Comparison of ENCODE assay signal across 7 cellular contexts in genomic region chr3:169813757-169814517, GRCh38. TPM values are rescaled to one million over a fixed set of nuclear protein-coding genes. Genes with fewer than 3 reads are reported as not detected.
DNase-seq lines count a peak whose midpoint lies in the region; ATAC-seq and TF ChIP-seq lines count a peak whose summit lies in the region.

No MANE protein-coding gene starts in this region.

- peaks cover 10% of the 10 kb centered on the region for H3K9me3 Mint-ChIP-seq in activated CD4-positive, alpha-beta memory T cell treated with anti-CD3 and anti-CD28 coated beads for 36 hours

- H3K14ac ChIP-seq in trophoblast cell (ENCODE audit: low read length), result no peak overlapping the region

- no peak overlapping the region for H3K9ac ChIP-seq in trophoblast cell (ENCODE audit: low read length)

- no peak overlapping the region for H3K18ac ChIP-seq in trophoblast cell (ENCODE audit: low read length)

- no peaks in the 10 kb centered on the region for H3K9me3 ChIP-seq in trophoblast cell (ENCODE audit: insufficient read depth, low read depth, low read length)

- H4K91ac ChIP-seq in trophoblast cell (ENCODE audit: low read depth, low read length), result no peak overlapping the region

- peak overlapping the region; percentile 3 for H3K4me3 ChIP-seq in epithelial cell of esophagus (ENCODE audit: low read length)
- no peak overlapping the region for H3K4me3 ChIP-seq in trophoblast cell (ENCODE audit: low read depth, low read length)

- H2AFZ ChIP-seq in trophoblast cell (ENCODE audit: insufficient read depth, low read length, poor library complexity), result no peak overlapping the region

- H2AK5ac ChIP-seq in trophoblast cell (ENCODE audit: low read length), result no peak overlapping the region

- no CpG with 5 or more reads among the region's 27 CpGs for whole genome bisulfite sequencing in trophoblast cell (ENCODE audit: extremely low coverage, insufficient coverage, insufficient read length)

- H3K27ac ChIP-seq in trophoblast cell (ENCODE audit: low read depth, low read length), result no peak overlapping the region

- H3K36me3 Mint-ChIP-seq in activated CD4-positive, alpha-beta memory T cell treated with anti-CD3 and anti-CD28 coated beads for 36 hours, result no peaks in the 10 kb centered on the region

- intact Hi-C loops in activated CD4-positive, alpha-beta memory T cell treated with anti-CD3 and anti-CD28 coated beads for 36 hours (cut with micrococcal nuclease), result loop anchor here (1.0 to 5.0 kb wide), 6 partner anchors 42 to 543 kb away; partner anchors contain the start of genes PHC3, SKIL and TERC
- intact Hi-C loops in posterior vena cava (cut with DNase I), result no loop called here

- CTCF ChIA-PET in activated CD4-positive, alpha-beta memory T cell treated with anti-CD3 and anti-CD28 coated beads for 36 hours (lab: Charles Lee), result interaction anchor here (0.7 to 0.9 kb wide), 2 partner anchors 49 to 153 kb away, joined by 3 to 5 read pairs; partner anchors contain the start of gene SEC62

- no peak overlapping the region for H3K23ac ChIP-seq in trophoblast cell (ENCODE audit: low read length)

- peaks cover 0 to 3% of the 10 kb centered on the region in 2 experiments for H3K4me1 ChIP-seq in trophoblast cell (ENCODE audit: control insufficient read depth in 1 of 2, insufficient read depth in 2 of 2, low read length in 2 of 2)

- H2BK120ac ChIP-seq in trophoblast cell (ENCODE audit: insufficient read depth, low read length, poor library complexity), result no peak overlapping the region

- peaks cover 19% of the 10 kb centered on the region for H3K4me1 Mint-ChIP-seq in activated CD4-positive, alpha-beta memory T cell treated with anti-CD3 and anti-CD28 coated beads for 36 hours (ENCODE audit: low read depth)

- DNase-seq in NCI-H2107 treated with DMSO at 0.1 percent for 48 hours (lab: John Stamatoyannopoulos, UW; ENCODE audit: unreplicated experiment), result peak; percentile 65
- peak; percentile 89 for DNase-seq in activated CD4-positive, alpha-beta memory T cell treated with anti-CD3 and anti-CD28 coated beads for 36 hours
- peak; percentile 55 for DNase-seq in epithelial cell of esophagus (ENCODE audit: low read depth)
- peak; percentile 10 to 38 for DNase-seq in trophoblast cell
- DNase-seq in posterior vena cava (ENCODE audit: low spot score), result no peak

- no peak overlapping the region for H3K4ac ChIP-seq in trophoblast cell (ENCODE audit: low read depth, low read length)

- ATAC-seq in GM18520 (IDR thresholded peaks at IDR 0.05; ENCODE audit: unreplicated experiment) (peak; percentile 76), HG02938 (IDR thresholded peaks at IDR 0.05; ENCODE audit: unreplicated experiment) (peak; percentile 93)

- H4K8ac ChIP-seq in trophoblast cell (ENCODE audit: low read depth, low read length), result no peak overlapping the region

- H3K36me3 ChIP-seq in trophoblast cell (ENCODE audit: control insufficient read depth in 1 of 2, insufficient read depth in 2 of 2, low read length in 2 of 2), result no peaks in the 10 kb centered on the region

- H3K27me3 ChIP-seq in trophoblast cell (ENCODE audit: insufficient read depth, low read length), result no peaks in the 10 kb centered on the region

- peak; percentile 43 for TF ChIP-seq CTCF in epithelial cell of esophagus (IDR thresholded peaks at IDR 0.05; ENCODE audit: insufficient read depth, low read depth, low read length, missing control alignments)

- no peak overlapping the region for H2BK12ac ChIP-seq in trophoblast cell (ENCODE audit: low read length)

- peak overlapping the region; percentile 3 for H3K4me2 ChIP-seq in trophoblast cell (ENCODE audit: low read length)

- no peak overlapping the region for H2BK5ac ChIP-seq in trophoblast cell (ENCODE audit: low read depth, low read length, poor library complexity)

- POLR2A ChIA-PET in activated CD4-positive, alpha-beta memory T cell treated with anti-CD3 and anti-CD28 coated beads for 36 hours (lab: Charles Lee), result interaction anchor here (1.5 kb wide), 1 partner anchor 50 kb away, joined by 4 read pairs; no protein-coding TSS in a partner anchor

- peak overlapping the region; percentile 75 for H3K4me3 Mint-ChIP-seq in activated CD4-positive, alpha-beta memory T cell treated with anti-CD3 and anti-CD28 coated beads for 36 hours

- no peaks in the 10 kb centered on the region for H3K79me2 ChIP-seq in trophoblast cell (ENCODE audit: control insufficient read depth, insufficient read depth, low read length, poor library complexity)

- H4K12ac ChIP-seq in trophoblast cell (ENCODE audit: low read depth, low read length), result no peak overlapping the region

- H3K27ac Mint-ChIP-seq in activated CD4-positive, alpha-beta memory T cell treated with anti-CD3 and anti-CD28 coated beads for 36 hours, result peak overlapping the region; percentile 43

- H3K27me3 Mint-ChIP-seq in activated CD4-positive, alpha-beta memory T cell treated with anti-CD3 and anti-CD28 coated beads for 36 hours, result peaks cover 3% of the 10 kb centered on the region

- H3K79me1 ChIP-seq in trophoblast cell (ENCODE audit: low read length), result peaks cover 2% of the 10 kb centered on the region

RNA-seq across cellular contexts. Expression of gene LRRC34, which starts 1.2 kb away (rescaled TPM):
- total RNA-seq in activated CD4-positive, alpha-beta memory T cell treated with anti-CD3 and anti-CD28 coated beads for 36 hours, result 1 to 10 TPM; 2.8 to 2.9 TPM
- polyA plus RNA-seq in trophoblast cell (2013), result 0.37 and 0.49 TPM in 2 replicates
- total RNA-seq in posterior vena cava, result 1 to 10 TPM; 1.9 to 4.8 TPM

RNA-seq across cellular contexts. Expression of gene LRRIQ4, which starts 1.3 kb away (rescaled TPM):
- under 1 TPM in 1 of 2 experiments, not detected in 1; 0.14 TPM for total RNA-seq in activated CD4-positive, alpha-beta memory T cell treated with anti-CD3 and anti-CD28 coated beads for 36 hours
- polyA plus RNA-seq in trophoblast cell (2013), result 0.03 TPM in 2 replicates
- total RNA-seq in posterior vena cava, result not detected

RNA-seq across cellular contexts. Expression of gene MYNN, which starts 40.7 kb away (rescaled TPM):
- total RNA-seq in activated CD4-positive, alpha-beta memory T cell treated with anti-CD3 and anti-CD28 coated beads for 36 hours, result 10 to 100 TPM; 12.8 to 14.0 TPM
- 12.6 TPM in 2 replicates for polyA plus RNA-seq in trophoblast cell (2013)
- total RNA-seq in posterior vena cava, result 10 to 100 TPM; 15.0 to 17.4 TPM

RNA-seq across cellular contexts. Expression of gene ACTRT3, which starts 44.6 kb away (rescaled TPM):
- total RNA-seq in activated CD4-positive, alpha-beta memory T cell treated with anti-CD3 and anti-CD28 coated beads for 36 hours, result 1 to 10 TPM in 1 of 2 experiments, under 1 TPM in 1; 0.76 to 1.0 TPM
- polyA plus RNA-seq in trophoblast cell (2013), result 0.44 and 0.49 TPM in 2 replicates
- 1 to 10 TPM; 2.2 to 2.4 TPM for total RNA-seq in posterior vena cava

RNA-seq across cellular contexts. Expression of gene TERC, which starts 49.1 kb away (rescaled TPM):
- 10 to 100 TPM; 11.5 to 19.2 TPM for total RNA-seq in activated CD4-positive, alpha-beta memory T cell treated with anti-CD3 and anti-CD28 coated beads for 36 hours
- polyA plus RNA-seq in trophoblast cell (2013), result 0.29 TPM in 1 of 2 replicates, not detected in the other
- 1 to 10 TPM; 2.6 to 6.3 TPM for total RNA-seq in posterior vena cava
